ENCODE assay signal across 8 cellular contexts in the genomic region with DNA sequence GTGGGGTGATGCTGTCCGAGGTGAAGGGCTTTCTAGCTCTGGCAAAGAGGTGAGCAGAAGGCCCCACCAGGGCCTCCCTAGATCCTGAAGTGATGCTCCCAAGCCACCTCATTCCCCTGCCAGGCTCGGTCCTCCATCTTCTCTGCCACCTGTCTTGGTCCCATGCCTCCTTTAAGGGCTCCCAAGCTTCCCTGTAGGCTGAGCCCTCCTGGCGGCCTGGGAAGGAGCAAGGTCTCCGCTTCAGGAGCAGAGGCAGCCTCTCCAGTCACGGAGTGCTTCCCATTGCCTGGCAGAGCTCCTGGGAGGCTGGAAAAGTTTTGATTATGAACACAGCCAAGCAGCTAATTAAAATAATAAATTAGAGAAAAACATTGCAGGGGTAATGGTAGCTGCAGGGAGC.
"Had no signal": no experiment of that assay in that cellular context is flagged by ENCODE, and none has a peak within 500 bp of the region (broad histone marks: within the 10 kb centered on the region; RNA-seq: fewer than 3 reads in every experiment).

No MANE protein-coding gene starts in this region.

- H3K4me3 ChIP-seq: GM12878 had no signal

- DNase-seq: GDM1, GF-D8 had no signal

- FAIRE-seq: G401.6, GM12878, GM12891, GM12892, GM18507, GM19239 had no signal

- ATAC-seq: GM12878 had no signal
